ENCODE assay signal across 21 cellular contexts in the genomic region with DNA sequence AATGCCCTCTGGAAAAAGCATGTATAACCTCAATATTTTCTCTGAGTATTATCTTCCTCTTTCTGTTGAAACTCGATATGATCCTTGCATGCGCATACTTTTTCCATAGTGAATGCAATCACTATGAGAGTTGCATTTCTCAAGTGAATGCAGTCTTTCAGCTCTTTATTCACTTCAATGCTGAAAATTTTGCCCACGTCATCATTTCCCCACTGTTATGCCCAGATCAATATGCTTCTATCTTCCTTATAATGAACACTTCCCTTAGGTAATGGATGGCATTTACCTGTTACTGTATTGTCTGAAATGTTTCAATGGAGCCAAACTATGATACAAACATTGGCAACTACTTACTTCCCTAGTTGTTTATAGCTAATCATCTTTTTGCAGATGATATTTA.
A peak's percentile ranks its signal among the peaks of the same experiment; 100 is the strongest.
DNase-seq lines count a peak whose midpoint lies in the region; ATAC-seq, FAIRE-seq and TF ChIP-seq lines count a peak whose summit lies in the region.
"Had no signal": no experiment of that assay in that cellular context is flagged by ENCODE, and none has a peak within 500 bp of the region (broad histone marks: within the 10 kb centered on the region; RNA-seq: fewer than 3 reads in every experiment).

No MANE protein-coding gene starts in this region.

- no peaks in the 10 kb centered on the region for H3K79me2 ChIP-seq in Karpas-422 (ENCODE audit: low read length)
- H3K79me2 ChIP-seq in K562 (ENCODE audit: control insufficient read depth, insufficient read depth, low read length) = no peaks in the 10 kb centered on the region

- WGBS in A549 (ENCODE audit: missing lambda C conversion rate) = 45% methylated on average over 3 of the region's 3 CpGs
- 0% methylated on average over 3 of the region's 3 CpGs for WGBS in K562 (ENCODE audit: insufficient coverage, low coverage, missing lambda C conversion rate)

- intact Hi-C loops in K562 (cut with micrococcal nuclease) = no loop called here

- H3K27me3 ChIP-seq in Karpas-422 (ENCODE audit: low read length) = no peaks in the 10 kb centered on the region
- no peaks in the 10 kb centered on the region for H3K27me3 ChIP-seq in K562 (ENCODE audit: control insufficient read depth in 2 of 2, insufficient read depth in 2 of 2, low read length in 2 of 2)
- H3K27me3 ChIP-seq: BLaER1 treated with 17β-estradiol and CSF1 and Interleukin-3, amounts not matched to agents 10 nM and 100 nM had no signal

- no TSS peak for BruUV-seq in K562 (replicated peaks; lab: Mats Ljungman, UMichigan)

- TF ChIP-seq CTCF in A549 (IDR thresholded peaks at IDR 0.05) (no peak), K562 (IDR thresholded peaks at IDR 0.05 in 2 of 3, conservative IDR thresholded peaks at IDR 0.05 in 1 of 3; ENCODE audit: insufficient read depth in 2 of 3, low read depth in 1 of 3, low read length in 3 of 3) (no peak)

- H4K20me1 ChIP-seq in Karpas-422 (ENCODE audit: insufficient read depth, low read depth, low read length) (no peaks in the 10 kb centered on the region), K562 (replicated peaks; ENCODE audit: control insufficient read depth, insufficient read depth, low read length) (no peaks in the 10 kb centered on the region)
- H4K20me1 ChIP-seq: BLaER1 treated with 17β-estradiol and CSF1 and Interleukin-3, amounts not matched to agents 10 nM and 100 nM had no signal

- ATAC-seq in A549 (no peak), K562 (no peak)
- ATAC-seq: CD8-positive, alpha-beta T cell had no signal

- H3K36me3 ChIP-seq in Karpas-422 (ENCODE audit: insufficient read depth, low read length) (no peaks in the 10 kb centered on the region), K562 (ENCODE audit: control insufficient read depth, insufficient read depth, low read length) (no peaks in the 10 kb centered on the region)
- H3K36me3 ChIP-seq: BLaER1 treated with 17β-estradiol and CSF1 and Interleukin-3, amounts not matched to agents 10 nM and 100 nM had no signal

- TF ChIP-seq POLR2A in A549 (IDR thresholded peaks at IDR 0.05; ENCODE audit: low read length) (no peak), H54 (IDR thresholded peaks at IDR 0.05; ENCODE audit: low read depth, low read length) (no peak), K562 (conservative IDR thresholded peaks at IDR 0.05) (no peak)

- in situ Hi-C loops in K562 (cut with MboI) = no loop called here

- TF ChIP-seq EP300 in A549 (IDR thresholded peaks at IDR 0.05) (no peak), K562 (IDR thresholded peaks at IDR 0.05; ENCODE audit: low read length) (no peak)

- no peak for TF ChIP-seq RAD21 in A549 (conservative IDR thresholded peaks at IDR 0.05 in 1 of 2, IDR thresholded peaks at IDR 0.05 in 1 of 2)
- no peak for TF ChIP-seq RAD21 in K562 (CRISPR knock-in tag; conservative IDR thresholded peaks at IDR 0.05 in 1 of 2, IDR thresholded peaks at IDR 0.05 in 1 of 2)

- H3K4me2 ChIP-seq in A549 = no peak overlapping the region
- no peak overlapping the region for H3K4me2 ChIP-seq in Karpas-422 (ENCODE audit: low read depth, low read length, poor library complexity, severe bottlenecking)
- no peak overlapping the region for H3K4me2 ChIP-seq in K562 (ENCODE audit: insufficient read depth, low read length)
- H3K4me2 ChIP-seq: BLaER1 treated with 17β-estradiol and CSF1 and Interleukin-3, amounts not matched to agents 10 nM and 100 nM had no signal

- no peak overlapping the region for H3K4me3 ChIP-seq in A549
- H3K4me3 ChIP-seq in Karpas-422 (ENCODE audit: low read length) = no peak overlapping the region
- no peak overlapping the region for H3K4me3 ChIP-seq in K562
- H3K4me3 ChIP-seq: BLaER1 treated with 17β-estradiol and CSF1 and Interleukin-3, amounts not matched to agents 10 nM and 100 nM had no signal

- H3K9me1 ChIP-seq in K562 (ENCODE audit: control insufficient read depth, insufficient read depth, low read length) = no peaks in the 10 kb centered on the region

- no peaks in the 10 kb centered on the region for H3K9me2 ChIP-seq in Karpas-422 (replicated peaks; ENCODE audit: insufficient read depth, low read length)

- H3K9me3 ChIP-seq in A549 (no peaks in the 10 kb centered on the region), Karpas-422 (ENCODE audit: low read length) (peaks cover 3% of the 10 kb centered on the region; the same call in 1 of the 2 replicates), K562 (replicated peaks; ENCODE audit: control insufficient read depth, insufficient read depth, low read depth, low read length) (no peaks in the 10 kb centered on the region)
- H3K9me3 ChIP-seq: Caco-2 had no signal

- CTCF ChIA-PET in A549 (lab: Yijun Ruan, JAX) (no interaction called here), K562 (lab: Yijun Ruan, JAX; ENCODE audit: low intra/inter-chr PET ratio) (no interaction called here)

- H2AFZ ChIP-seq in Karpas-422 (ENCODE audit: low read length) = peak overlapping the region; percentile 56
- no peak overlapping the region for H2AFZ ChIP-seq in K562 (ENCODE audit: low read depth, low read length)

- H3K4me1 ChIP-seq in A549 (no peaks in the 10 kb centered on the region), Karpas-422 (ENCODE audit: low read length) (peaks cover 2% of the 10 kb centered on the region; the same call in 1 of the 2 replicates), K562 (replicated peaks in 1 of 2; ENCODE audit: control insufficient read depth in 2 of 2, insufficient read depth in 2 of 2, low read length in 2 of 2) (no peaks in the 10 kb centered on the region)
- H3K4me1 ChIP-seq: BLaER1 treated with 17β-estradiol and CSF1 and Interleukin-3, amounts not matched to agents 10 nM and 100 nM; Caco-2 had no signal

- DNase-seq in A549 (ENCODE audit: low read depth in 1 of 2, low spot score in 1 of 2) = no peak
- no peak for DNase-seq in H54 (ENCODE audit: insufficient read length, low spot score)
- no peak for DNase-seq in Karpas-422
- no peak for DNase-seq in K562 (ENCODE audit: extremely low read depth in 1 of 4, low spot score in 3 of 4)
- no peak for DNase-seq in amygdala (lab: John Stamatoyannopoulos, UW)
- DNase-seq in NCI-H774 (lab: John Stamatoyannopoulos, UW) = no peak
- DNase-seq in anterior cingulate cortex (lab: John Stamatoyannopoulos, UW) = no peak
- DNase-seq: 8988T; AML-193; Caco-2; Calu3; CD4-positive, alpha-beta T cell; CD8-positive, alpha-beta T cell; DMS79 treated with DMSO at 0.1 percent for 48 hours; GF-D8 had no signal

- POLR2A ChIA-PET in A549 (lab: Yijun Ruan, JAX) (no interaction called here), K562 (lab: Yijun Ruan, JAX) (no interaction called here)

- H3K9ac ChIP-seq in Karpas-422 (ENCODE audit: low read length) (no peak overlapping the region), K562 (ENCODE audit: insufficient read depth in 1 of 2, low read depth in 2 of 2, low read length in 2 of 2) (no peak overlapping the region)
- H3K9ac ChIP-seq: BLaER1 treated with 17β-estradiol and CSF1 and Interleukin-3, amounts not matched to agents 10 nM and 100 nM had no signal

- H3K27ac ChIP-seq in A549 (no peak overlapping the region), Karpas-422 (ENCODE audit: low read length) (no peak overlapping the region), K562 (ENCODE audit: extremely low read depth, low read depth, low read length) (no peak overlapping the region)
- H3K27ac ChIP-seq: BLaER1 treated with 17β-estradiol and CSF1 and Interleukin-3, amounts not matched to agents 10 nM and 100 nM; C4-2B had no signal

- FAIRE-seq in A549 (lab: Jason Lieb, UNC) (no peak), H54 (lab: Jason Lieb, UNC) (peak; percentile 36), K562 (lab: Jason Lieb, UNC) (no peak)
- FAIRE-seq: A204.1, D721Med, G401.6, GM12891 had no signal

TF ChIP-seq in A549, 52 proteins besides CTCF, POLR2A, EP300 and RAD21 (continues in another document):
- TF ChIP-seq EHMT2 (IDR thresholded peaks at IDR 0.05; ENCODE audit: low read depth) = no peak
- no peak for TF ChIP-seq ESRRA (IDR thresholded peaks at IDR 0.05; ENCODE audit: borderline replicate concordance, low read length)
- no peak for TF ChIP-seq SMC3 (IDR thresholded peaks at IDR 0.05)
- TF ChIP-seq KDM1A (IDR thresholded peaks at IDR 0.05; ENCODE audit: low read depth) = no peak
- TF ChIP-seq, protein P1, sequence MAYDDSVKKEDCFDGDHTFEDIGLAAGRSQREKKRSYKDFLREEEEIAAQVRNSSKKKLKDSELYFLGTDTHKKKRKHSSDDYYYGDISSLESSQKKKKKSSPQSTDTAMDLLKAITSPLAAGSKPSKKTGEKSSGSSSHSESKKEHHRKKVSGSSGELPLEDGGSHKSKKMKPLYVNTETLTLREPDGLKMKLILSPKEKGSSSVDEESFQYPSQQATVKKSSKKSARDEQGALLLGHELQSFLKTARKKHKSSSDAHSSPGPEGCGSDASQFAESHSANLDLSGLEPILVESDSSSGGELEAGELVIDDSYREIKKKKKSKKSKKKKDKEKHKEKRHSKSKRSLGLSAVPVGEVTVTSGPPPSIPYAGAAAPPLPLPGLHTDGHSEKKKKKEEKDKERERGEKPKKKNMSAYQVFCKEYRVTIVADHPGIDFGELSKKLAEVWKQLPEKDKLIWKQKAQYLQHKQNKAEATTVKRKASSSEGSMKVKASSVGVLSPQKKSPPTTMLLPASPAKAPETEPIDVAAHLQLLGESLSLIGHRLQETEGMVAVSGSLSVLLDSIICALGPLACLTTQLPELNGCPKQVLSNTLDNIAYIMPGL (CRISPR knock-in tag; IDR thresholded peaks at IDR 0.05; ENCODE audit: borderline replicate concordance) = no peak

TF ChIP-seq in K562, 482 proteins besides CTCF, POLR2A, EP300 and RAD21:
- TF ChIP-seq HOMEZ (CRISPR knock-in tag; IDR thresholded peaks at IDR 0.05) = no peak
- peak; percentile 21; the same call in 1 of the 2 replicates for TF ChIP-seq MAFF (IDR thresholded peaks at IDR 0.05; ENCODE audit: low read length)
- 0 out of 2 replicates have a peak, but pooled peaks have one; percentile 13 for TF ChIP-seq MAFK (IDR thresholded peaks at IDR 0.05; ENCODE audit: low read length)
TF ChIP-seq in K562: peak in this region for 2.

Comparison
In these comparisons a context has a peak if more than half of its experiments do, and no peak if none do; other contexts are left out.
1. Of the 35 proteins assayed by ChIP-seq in both K562 and A549: peak only in K562: none; only in A549: none; in both: MAFK; in neither: 34.